ENCODE assay signal across 1 cellular context in the genomic region with DNA sequence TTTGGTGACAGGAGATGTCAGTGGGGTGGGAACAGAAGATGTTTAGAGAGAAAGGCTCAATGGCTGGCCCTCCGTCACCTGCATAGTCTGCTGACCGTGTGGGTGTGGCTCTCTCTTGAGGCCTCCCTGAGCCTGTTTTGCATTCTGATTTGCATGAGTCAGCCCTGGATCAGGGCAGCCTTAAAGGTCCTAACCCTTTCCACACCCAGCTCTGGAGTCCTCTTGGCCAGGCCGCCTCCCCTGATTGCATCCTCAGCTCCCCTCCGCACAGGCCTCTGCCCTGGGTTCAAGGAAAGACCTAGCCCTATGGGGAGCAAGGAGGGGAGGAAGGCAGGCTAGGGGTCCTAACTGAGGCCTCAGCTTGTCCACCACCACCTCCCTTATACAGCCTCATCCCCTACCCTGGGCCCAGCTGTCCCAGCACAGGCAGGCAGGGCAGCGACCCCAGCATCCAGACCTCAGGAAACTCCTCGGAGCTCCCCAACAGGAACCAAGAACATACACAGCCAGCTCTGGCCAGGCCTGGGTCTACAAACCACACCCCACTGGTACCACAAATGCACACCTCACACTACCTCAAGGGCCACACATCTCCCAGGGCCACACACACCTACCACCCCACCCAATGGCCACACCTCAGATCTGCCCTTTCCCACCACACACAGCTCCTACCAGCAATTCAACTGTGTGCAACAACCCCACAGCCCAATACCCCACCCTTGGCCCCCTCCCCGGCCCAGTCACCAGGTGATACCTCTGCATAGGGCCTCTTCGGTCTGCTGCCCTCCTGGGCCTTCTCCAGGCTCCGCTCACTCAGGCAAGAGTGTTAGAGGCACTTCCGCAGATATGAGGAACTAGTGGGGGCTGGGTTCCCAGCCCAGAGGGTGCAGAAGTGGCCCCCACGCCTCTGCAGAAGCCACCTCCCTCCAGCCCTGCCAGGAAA.
TF ChIP-seq lines count a peak whose summit lies in the region.

No MANE protein-coding gene starts in this region.

TF ChIP-seq in K562, 482 proteins besides CTCF, POLR2A, EP300 and RAD21 (continued from another document):
- no peak for TF ChIP-seq CHD7 (IDR thresholded peaks at IDR 0.05; ENCODE audit: low read depth, low read length)
- no peak for TF ChIP-seq SRF (CRISPR knock-in tag; IDR thresholded peaks at IDR 0.05)
- TF ChIP-seq, protein P1, sequence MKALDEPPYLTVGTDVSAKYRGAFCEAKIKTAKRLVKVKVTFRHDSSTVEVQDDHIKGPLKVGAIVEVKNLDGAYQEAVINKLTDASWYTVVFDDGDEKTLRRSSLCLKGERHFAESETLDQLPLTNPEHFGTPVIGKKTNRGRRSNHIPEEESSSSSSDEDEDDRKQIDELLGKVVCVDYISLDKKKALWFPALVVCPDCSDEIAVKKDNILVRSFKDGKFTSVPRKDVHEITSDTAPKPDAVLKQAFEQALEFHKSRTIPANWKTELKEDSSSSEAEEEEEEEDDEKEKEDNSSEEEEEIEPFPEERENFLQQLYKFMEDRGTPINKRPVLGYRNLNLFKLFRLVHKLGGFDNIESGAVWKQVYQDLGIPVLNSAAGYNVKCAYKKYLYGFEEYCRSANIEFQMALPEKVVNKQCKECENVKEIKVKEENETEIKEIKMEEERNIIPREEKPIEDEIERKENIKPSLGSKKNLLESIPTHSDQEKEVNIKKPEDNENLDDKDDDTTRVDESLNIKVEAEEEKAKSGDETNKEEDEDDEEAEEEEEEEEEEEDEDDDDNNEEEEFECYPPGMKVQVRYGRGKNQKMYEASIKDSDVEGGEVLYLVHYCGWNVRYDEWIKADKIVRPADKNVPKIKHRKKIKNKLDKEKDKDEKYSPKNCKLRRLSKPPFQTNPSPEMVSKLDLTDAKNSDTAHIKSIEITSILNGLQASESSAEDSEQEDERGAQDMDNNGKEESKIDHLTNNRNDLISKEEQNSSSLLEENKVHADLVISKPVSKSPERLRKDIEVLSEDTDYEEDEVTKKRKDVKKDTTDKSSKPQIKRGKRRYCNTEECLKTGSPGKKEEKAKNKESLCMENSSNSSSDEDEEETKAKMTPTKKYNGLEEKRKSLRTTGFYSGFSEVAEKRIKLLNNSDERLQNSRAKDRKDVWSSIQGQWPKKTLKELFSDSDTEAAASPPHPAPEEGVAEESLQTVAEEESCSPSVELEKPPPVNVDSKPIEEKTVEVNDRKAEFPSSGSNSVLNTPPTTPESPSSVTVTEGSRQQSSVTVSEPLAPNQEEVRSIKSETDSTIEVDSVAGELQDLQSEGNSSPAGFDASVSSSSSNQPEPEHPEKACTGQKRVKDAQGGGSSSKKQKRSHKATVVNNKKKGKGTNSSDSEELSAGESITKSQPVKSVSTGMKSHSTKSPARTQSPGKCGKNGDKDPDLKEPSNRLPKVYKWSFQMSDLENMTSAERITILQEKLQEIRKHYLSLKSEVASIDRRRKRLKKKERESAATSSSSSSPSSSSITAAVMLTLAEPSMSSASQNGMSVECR (CRISPR knock-in tag; IDR thresholded peaks at IDR 0.05), result no peak
- peak; percentile 25; the same call in 1 of the 2 replicates for TF ChIP-seq NFE2 (IDR thresholded peaks at IDR 0.05; ENCODE audit: low read depth)
- peak; percentile 75; the same call in 1 of the 2 replicates for TF ChIP-seq BHLHE40 (IDR thresholded peaks at IDR 0.05; ENCODE audit: low read length)
- TF ChIP-seq CAMTA2 (CRISPR knock-in tag; conservative IDR thresholded peaks at IDR 0.05), result no peak
- no peak for TF ChIP-seq ZNF445 (CRISPR knock-in tag; IDR thresholded peaks at IDR 0.05; ENCODE audit: low read depth)
- no peak for TF ChIP-seq CREBBP (IDR thresholded peaks at IDR 0.05; ENCODE audit: low read depth, low read length)
- TF ChIP-seq NCOA4 (IDR thresholded peaks at IDR 0.05; ENCODE audit: partially characterized antibody), result no peak
- no peak for TF ChIP-seq MAFK (IDR thresholded peaks at IDR 0.05; ENCODE audit: low read length)
- TF ChIP-seq, protein P2, sequence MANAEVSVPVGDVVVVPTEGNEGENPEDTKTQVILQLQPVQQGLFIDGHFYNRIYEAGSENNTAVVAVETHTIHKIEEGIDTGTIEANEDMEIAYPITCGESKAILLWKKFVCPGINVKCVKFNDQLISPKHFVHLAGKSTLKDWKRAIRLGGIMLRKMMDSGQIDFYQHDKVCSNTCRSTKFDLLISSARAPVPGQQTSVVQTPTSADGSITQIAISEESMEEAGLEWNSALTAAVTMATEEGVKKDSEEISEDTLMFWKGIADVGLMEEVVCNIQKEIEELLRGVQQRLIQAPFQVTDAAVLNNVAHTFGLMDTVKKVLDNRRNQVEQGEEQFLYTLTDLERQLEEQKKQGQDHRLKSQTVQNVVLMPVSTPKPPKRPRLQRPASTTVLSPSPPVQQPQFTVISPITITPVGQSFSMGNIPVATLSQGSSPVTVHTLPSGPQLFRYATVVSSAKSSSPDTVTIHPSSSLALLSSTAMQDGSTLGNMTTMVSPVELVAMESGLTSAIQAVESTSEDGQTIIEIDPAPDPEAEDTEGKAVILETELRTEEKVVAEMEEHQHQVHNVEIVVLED (CRISPR knock-in tag; IDR thresholded peaks at IDR 0.05), result no peak
- TF ChIP-seq GABPB1 (CRISPR knock-in tag; IDR thresholded peaks at IDR 0.05), result 0 out of 2 replicates have a peak, but pooled peaks have one; percentile 22
- TF ChIP-seq CCNT2 (IDR thresholded peaks at IDR 0.05; ENCODE audit: borderline replicate concordance, extremely low read depth, insufficient read length, low read depth, low read length), result no peak
- TF ChIP-seq CHD4 (IDR thresholded peaks at IDR 0.05; ENCODE audit: insufficient read depth, insufficient replicate concordance, low read depth, low read length, poor library complexity, severe bottlenecking), result no peak
- no peak for TF ChIP-seq ZNF511 (CRISPR knock-in tag; IDR thresholded peaks at IDR 0.05)
- no peak for TF ChIP-seq ZNF740 (CRISPR knock-in tag; IDR thresholded peaks at IDR 0.05)
- TF ChIP-seq ZNF740 (tag; IDR thresholded peaks at IDR 0.05), result no peak
